In genomic region chr7:4845740-4846142, GRCh38 we compare ENCODE assay signal across 10 cellular contexts. TPM values are rescaled to one million over a fixed set of nuclear protein-coding genes. Genes with fewer than 3 reads are reported as not detected.
A peak's percentile ranks its signal among the peaks of the same experiment; 100 is the strongest.
DNase-seq lines count a peak whose midpoint lies in the region; ATAC-seq and TF ChIP-seq lines count a peak whose summit lies in the region.
"Had no signal": no experiment of that assay in that cellular context is flagged by ENCODE, and none has a peak within 500 bp of the region (broad histone marks: within the 10 kb centered on the region; RNA-seq: fewer than 3 reads in every experiment).

No MANE protein-coding gene starts in this region.

- no peak for TF ChIP-seq POLR2A in heart left ventricle (IDR thresholded peaks at IDR 0.05)
- no peak for TF ChIP-seq POLR2A in esophagus squamous epithelium (IDR thresholded peaks at IDR 0.05)

- peak overlapping the region; percentile 1 for H3K9ac ChIP-seq in smooth muscle cell (ENCODE audit: low read depth)

- no peaks in the 10 kb centered on the region for H4K20me1 ChIP-seq in smooth muscle cell (ENCODE audit: low read depth)

- intact Hi-C loops in Panc1 (cut with micrococcal nuclease; ENCODE audit: unreplicated experiment), result loop anchor here (5.0 kb wide), 1 partner anchor 237 kb away; no protein-coding TSS in a partner anchor
- intact Hi-C loops in heart left ventricle (cut with DNase I), result loop anchor here in 2 of 10 donors (5.0 kb wide), 1 partner anchor 37 kb away; the partner anchor contains the start of gene RADIL (in 2 of the 2)
- intact Hi-C loops in esophagus squamous epithelium (cut with DNase I), result no loop called here

- CTCF ChIA-PET in Panc1 (lab: Charles Lee), result interaction anchor here (0.6 to 0.9 kb wide), 4 partner anchors 16 to 161 kb away, joined by 3 to 4 read pairs (median 4); no protein-coding TSS in a partner anchor

- ATAC-seq in Panc1 (peak; percentile 50; the same call in 1 of the 2 replicates), heart left ventricle (peak; percentile 33 to 80 (median 70)), GM19452 (IDR thresholded peaks at IDR 0.05; ENCODE audit: unreplicated experiment) (no peak)

- TF ChIP-seq CTCF in Panc1 (IDR thresholded peaks at IDR 0.05), result no peak
- TF ChIP-seq CTCF in heart left ventricle (IDR thresholded peaks at IDR 0.05), result peak in 9 of 12 donors; percentile 13 to 53 (median 23)
- TF ChIP-seq CTCF in smooth muscle cell (IDR thresholded peaks at IDR 0.05; ENCODE audit: borderline replicate concordance, insufficient read depth, poor library complexity, severe bottlenecking), result peak; percentile 34
- TF ChIP-seq CTCF in esophagus squamous epithelium (IDR thresholded peaks at IDR 0.05), result peak in 1 of 6 experiments; percentile 7

- H2AFZ ChIP-seq in smooth muscle cell (ENCODE audit: low read depth), result peak overlapping the region; percentile 38

- peak overlapping the region; percentile 71 for H3K4me2 ChIP-seq in smooth muscle cell

- H3K4me3 ChIP-seq in H7 (ENCODE audit: insufficient read depth, low read depth, low read length) (no peak overlapping the region), Panc1 (ENCODE audit: low read depth in 2 of 2, low read length in 2 of 2) (peak overlapping the region; percentile 2 to 27; a peak in 2 of 4 replicates), heart left ventricle (peak overlapping the region in 6 of 12 donors; percentile 15 to 31 (median 25)), smooth muscle cell (peak overlapping the region; percentile 34), esophagus squamous epithelium (no peak overlapping the region)

- WGBS in heart left ventricle, 4 donors, result 27 to 29% (median 29%) methylated on average over 18 of the region's 18 CpGs
- 10% methylated on average over 18 of the region's 18 CpGs for WGBS in smooth muscle cell (ENCODE audit: low lambda C conversion rate)
- WGBS in esophagus squamous epithelium, 2 donors, result 24 to 32% methylated on average over 12 to 18 of the region's 18 CpGs

- peak; percentile 90 for DNase-seq in H7
- DNase-seq in Panc1 (ENCODE audit: low read depth, low spot score), result no peak
- DNase-seq in heart left ventricle, result peak in 2 of 5 donors; percentile 39 to 56
- DNase-seq in smooth muscle cell (lab: John Stamatoyannopoulos, UW; ENCODE audit: unreplicated experiment), result no peak
- DNase-seq in activated T-cell treated with anti-CD3 and anti-CD28 coated beads for 4 hours, result no peak
- DNase-seq in esophagus squamous epithelium (lab: John Stamatoyannopoulos, UW), result no peak
- DNase-seq: cerebellar nuclear complex; NCI-H526 treated with DMSO at 0.1 percent for 48 hours; stimulated activated CD4-positive, alpha-beta T cell treated with anti-CD3 and anti-CD28 coated beads, Interleukin-4, amount 100 ng/mL, for 1 hour had no signal

- H3K4me1 ChIP-seq in Panc1 (ENCODE audit: control insufficient read depth, insufficient read depth, low read length), result 0 out of 2 replicates have a peak, but pooled peaks cover 3% of the 10 kb centered on the region
- H3K4me1 ChIP-seq in heart left ventricle, result peaks cover 0 to 14% (median 1%) of the 10 kb centered on the region in 12 donors
- H3K4me1 ChIP-seq in smooth muscle cell (ENCODE audit: low read depth), result no peaks in the 10 kb centered on the region
- no peaks in the 10 kb centered on the region for H3K4me1 ChIP-seq in esophagus squamous epithelium

- H3K9me3 ChIP-seq in Panc1 (ENCODE audit: control insufficient read depth, insufficient read depth, low read depth, low read length) (no peaks in the 10 kb centered on the region), heart left ventricle (no peaks in the 10 kb centered on the region), smooth muscle cell (replicated peaks; ENCODE audit: low read depth) (no peaks in the 10 kb centered on the region), esophagus squamous epithelium (no peaks in the 10 kb centered on the region)

- H3K27ac ChIP-seq in Panc1 (ENCODE audit: low read length), result no peak overlapping the region
- peak overlapping the region in 7 of 12 donors; percentile 0 to 31 (median 13) for H3K27ac ChIP-seq in heart left ventricle
- no peak overlapping the region for H3K27ac ChIP-seq in smooth muscle cell (ENCODE audit: low read depth)
- H3K27ac ChIP-seq in esophagus squamous epithelium, result no peak overlapping the region

- H3K36me3 ChIP-seq in H7 (replicated peaks; ENCODE audit: control insufficient read depth, insufficient read depth, low read length) (no peaks in the 10 kb centered on the region), Panc1 (ENCODE audit: control insufficient read depth, insufficient read depth, low read length) (no peaks in the 10 kb centered on the region), heart left ventricle (no peaks in the 10 kb centered on the region), smooth muscle cell (ENCODE audit: low read depth) (no peaks in the 10 kb centered on the region), esophagus squamous epithelium (no peaks in the 10 kb centered on the region)

- H3K79me2 ChIP-seq in smooth muscle cell (ENCODE audit: low read depth), result peaks cover 8% of the 10 kb centered on the region

- H3F3A ChIP-seq in smooth muscle cell (ENCODE audit: low read depth), result peaks cover under 1% of the 10 kb centered on the region

- POLR2A ChIA-PET in Panc1 (lab: Charles Lee), result interaction anchor here (0.7 kb wide), 1 partner anchor 76 kb away, joined by 9 read pairs; no protein-coding TSS in a partner anchor

- no TSS peak for BruUV-seq in Panc1 (replicated peaks; lab: Mats Ljungman, UMichigan)

- in situ Hi-C loops in Panc1 (cut with HindIII; ENCODE audit: low pct_unique_long_range_greater_than_20kb, low sequenced_read_pairs), result no loop called here

- H3K27me3 ChIP-seq in H7 (ENCODE audit: control insufficient read depth, insufficient read depth, low read length) (no peaks in the 10 kb centered on the region), Panc1 (ENCODE audit: control insufficient read depth, insufficient read depth, low read length) (0 out of 2 replicates have a peak, but pooled peaks cover 3% of the 10 kb centered on the region), heart left ventricle (peaks cover 0 to 4% (median 0%) of the 10 kb centered on the region in 9 donors), smooth muscle cell (ENCODE audit: low read depth) (no peaks in the 10 kb centered on the region), esophagus squamous epithelium (peaks cover 0 to 19% (median 0%) of the 10 kb centered on the region in 4 donors)

RNA-seq across cellular contexts. Expression of gene PAPOLB, which starts 16.1 kb away (rescaled TPM):
- 0.14 TPM in 1 of 2 replicates, not detected in the other for total RNA-seq in H7 (2014; rRNA removed; shearing (Covaris generic))
- total RNA-seq in Panc1 (2021; ENCODE audit: unreplicated experiment) (not detected), heart left ventricle (under 1 TPM in 4 of 9 donors, not detected in 5; 0.05 to 0.38 (median 0.09) TPM), smooth muscle cell (0.18 TPM in 1 of 2 replicates, not detected in the other), esophagus squamous epithelium (under 1 TPM in 1 of 4 donors, not detected in 3; 0.38 TPM)
- polyA plus RNA-seq in Panc1 (2012; ENCODE audit: insufficient read length), result not detected
- polyA plus RNA-seq in heart left ventricle (under 1 TPM; 0.03 to 0.11 TPM), smooth muscle cell (not detected in 2 replicates)

RNA-seq across cellular contexts. Expression of gene RADIL, which starts 37.8 kb away (rescaled TPM):
- 9.8 and 14.1 TPM in 2 replicates for total RNA-seq in H7 (2014; rRNA removed; shearing (Covaris generic))
- 1.3 TPM for total RNA-seq in Panc1 (2021; ENCODE audit: unreplicated experiment)
- 0.69 TPM for polyA plus RNA-seq in Panc1 (2012; ENCODE audit: insufficient read length)
- total RNA-seq in heart left ventricle, result 1 to 10 TPM; 1.1 to 9.0 (median 3.4) TPM
- polyA plus RNA-seq in heart left ventricle, result 1 to 10 TPM; 2.1 to 3.5 TPM
- 4.1 and 4.7 TPM in 2 replicates for total RNA-seq in smooth muscle cell
- polyA plus RNA-seq in smooth muscle cell, result 8.0 and 10.7 TPM in 2 replicates
- total RNA-seq in esophagus squamous epithelium, result 1 to 10 TPM in 2 of 4 donors, under 1 TPM in 1, not detected in 1; 0.35 to 3.1 (median 1.8) TPM

Comparison
In these comparisons a context has a peak if more than half of its experiments do, and no peak if none do; other contexts are left out.
1. H3K4me3 ChIP-seq: peak in Panc1 (2 of 2) and smooth muscle cell (single experiment); none in H7 (single experiment) and esophagus squamous epithelium (0 of 4).
2. H3K27ac ChIP-seq: peak in heart left ventricle (7 of 12); none in Panc1 (single experiment), smooth muscle cell (single experiment) and esophagus squamous epithelium (0 of 4).